Comparison of ENCODE assay signal across 8 cellular contexts in the genomic region with DNA sequence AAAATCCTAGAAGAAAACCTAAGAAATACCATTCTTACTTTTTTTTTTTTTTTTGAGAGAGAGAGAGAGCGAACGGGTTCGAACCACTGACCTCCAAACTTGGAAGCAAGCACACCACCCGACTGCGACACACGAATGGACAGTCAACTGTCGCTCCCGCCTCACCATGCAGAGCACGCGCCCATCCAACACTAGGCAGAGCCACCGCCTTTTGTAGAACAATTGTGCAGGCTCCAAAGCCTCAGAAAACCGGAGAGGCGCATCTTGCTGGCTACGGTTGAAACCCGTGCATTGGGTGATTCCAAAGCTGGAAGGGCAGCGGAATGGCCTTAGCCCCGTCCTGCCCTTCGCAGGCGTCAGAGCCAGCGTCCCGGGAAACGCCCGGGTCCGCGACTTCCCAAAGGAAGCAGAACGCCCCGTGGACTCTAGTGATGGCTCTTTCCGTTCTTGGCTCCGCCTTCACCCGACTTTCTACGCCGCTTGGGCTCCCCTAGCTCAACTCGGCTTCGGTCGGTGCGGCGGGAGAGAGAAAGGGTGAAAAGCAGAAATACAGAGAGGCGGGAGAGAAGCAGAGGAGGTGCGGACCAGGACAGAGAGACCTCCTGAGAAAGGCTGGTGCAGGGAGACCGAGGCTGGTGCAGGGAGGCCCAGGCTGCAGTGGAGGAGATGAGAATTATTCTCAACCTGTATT.
A peak's percentile ranks its signal among the peaks of the same experiment; 100 is the strongest.
DNase-seq lines count a peak whose midpoint lies in the region; ATAC-seq and TF ChIP-seq lines count a peak whose summit lies in the region.

No MANE protein-coding gene starts in this region.

- H3K36me3 ChIP-seq in right atrium auricular region (no peaks in the 10 kb centered on the region), mesodermal cell (ENCODE audit: control insufficient read depth, insufficient read depth, low read length) (no peaks in the 10 kb centered on the region), upper lobe of right lung (no peaks in the 10 kb centered on the region)

- TF ChIP-seq CTCF in right atrium auricular region (IDR thresholded peaks at IDR 0.05) (no peak), chondrocyte (IDR thresholded peaks at IDR 0.05) (no peak), upper lobe of right lung (IDR thresholded peaks at IDR 0.05) (no peak)

- WGBS in mesodermal cell (ENCODE audit: insufficient coverage in 2 of 2), 2 experiments: 17 to 24% methylated on average over 23 to 26 of the region's 40 CpGs

- H3K27me3 ChIP-seq in right atrium auricular region: peaks cover 8 to 15% of the 10 kb centered on the region in 2 donors
- H3K27me3 ChIP-seq in upper lobe of right lung: peaks cover 46% of the 10 kb centered on the region

- DNase-seq in Right ventricle myocardium superior (no peak), right atrium auricular region (ENCODE audit: low spot score) (no peak), chondrocyte (ENCODE audit: low spot score) (no peak), upper lobe of right lung (peak; percentile 62), NOMO-1 treated with DMSO at 0.1 percent for 48 hours (lab: John Stamatoyannopoulos, UW; ENCODE audit: unreplicated experiment) (no peak)

- H3K9me3 ChIP-seq in right atrium auricular region (no peaks in the 10 kb centered on the region), mesodermal cell (ENCODE audit: control insufficient read depth, low read length) (peaks cover 9% of the 10 kb centered on the region), upper lobe of right lung (no peaks in the 10 kb centered on the region)

- ATAC-seq in Right ventricle myocardium superior (ENCODE audit: poor library complexity): peak; percentile 18
- peak; percentile 50 for ATAC-seq in upper lobe of right lung
- no peak for ATAC-seq in HG03432 (IDR thresholded peaks at IDR 0.05; ENCODE audit: unreplicated experiment)
- no peak for ATAC-seq in GM18909 (IDR thresholded peaks at IDR 0.05; ENCODE audit: poor library complexity, unreplicated experiment)

- H3K36me3 Mint-ChIP-seq in chondrocyte (ENCODE audit: low read depth): peaks cover 1% of the 10 kb centered on the region

- H3K4me3 ChIP-seq in right atrium auricular region (peak overlapping the region in 1 of 2 donors; percentile 34), mesodermal cell (ENCODE audit: extremely low read depth, insufficient read depth, low read length, poor library complexity, severe bottlenecking) (peak overlapping the region; percentile 24), upper lobe of right lung (peak overlapping the region; percentile 42)

- intact Hi-C loops in Right ventricle myocardium superior (cut with DNase I) (no loop called here), upper lobe of right lung (cut with DNase I) (no loop called here)

- peaks cover 7% of the 10 kb centered on the region for H3K4me1 Mint-ChIP-seq in chondrocyte (ENCODE audit: low read depth)

- H3K27ac ChIP-seq in right atrium auricular region (no peak overlapping the region), mesodermal cell (ENCODE audit: low read depth, low read length, severe bottlenecking) (no peak overlapping the region), upper lobe of right lung (no peak overlapping the region)

- peak overlapping the region; percentile 77 for H3K4me3 Mint-ChIP-seq in chondrocyte (ENCODE audit: unreplicated experiment)

- peaks cover 5% of the 10 kb centered on the region for H3K9me3 Mint-ChIP-seq in chondrocyte (ENCODE audit: low read depth)

- H3K27me3 Mint-ChIP-seq in chondrocyte (ENCODE audit: low read depth): peaks cover 48% of the 10 kb centered on the region

- H3K4me1 ChIP-seq in right atrium auricular region: peaks cover 0 to 8% of the 10 kb centered on the region in 2 donors
- H3K4me1 ChIP-seq in mesodermal cell (ENCODE audit: control insufficient read depth, insufficient read depth, low read length, poor library complexity, severe bottlenecking): no peaks in the 10 kb centered on the region
- H3K4me1 ChIP-seq in upper lobe of right lung: no peaks in the 10 kb centered on the region

- H3K27ac Mint-ChIP-seq in chondrocyte (ENCODE audit: unreplicated experiment): no peak overlapping the region

Comparison
In these comparisons a context has a peak if more than half of its experiments do, and no peak if none do; other contexts are left out.
1. ATAC-seq: peak in Right ventricle myocardium superior (single experiment) and upper lobe of right lung (single experiment); none in HG03432 (single experiment) and GM18909 (single experiment).